ENCODE assay signal across 8 cellular contexts in the genomic region with DNA sequence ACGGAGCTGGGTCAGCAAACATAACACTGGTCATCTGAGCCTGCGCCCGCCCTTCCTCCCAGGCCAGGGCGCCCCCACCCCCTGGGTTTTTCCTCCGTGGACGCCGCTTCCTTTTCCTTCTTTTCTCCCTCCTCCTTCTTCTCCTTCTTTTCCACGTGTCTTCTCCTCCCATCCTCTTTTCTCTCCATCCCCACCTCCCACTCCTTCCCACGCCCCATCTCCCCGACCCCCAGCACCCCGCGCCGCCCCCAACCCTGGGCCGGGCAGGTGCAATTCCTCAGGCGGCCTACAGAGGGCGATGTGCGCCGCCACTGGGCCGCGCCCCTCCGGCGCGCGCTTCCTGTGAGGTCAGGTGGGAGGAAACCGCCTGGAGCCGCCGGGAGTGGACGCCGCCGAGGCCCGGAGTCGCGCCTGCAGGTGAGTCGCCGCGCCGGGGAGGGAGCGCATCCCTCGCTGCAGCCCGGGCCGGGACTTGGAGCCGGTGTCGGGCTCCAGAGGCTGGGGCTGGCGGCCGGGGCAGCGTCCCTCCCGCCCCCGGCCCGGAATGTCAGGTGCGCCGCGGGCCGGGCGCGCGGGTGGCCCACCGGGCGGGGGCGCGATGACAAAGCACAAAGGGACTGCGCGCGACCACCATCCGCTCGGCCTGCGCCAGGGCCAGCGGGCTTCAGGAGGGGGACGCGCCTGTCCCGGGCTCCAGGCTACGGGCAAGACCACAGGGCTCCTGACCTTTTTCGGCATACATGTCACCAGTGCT. TPM values are rescaled to one million over a fixed set of nuclear protein-coding genes. Genes with fewer than 3 reads are reported as not detected.
A peak's percentile ranks its signal among the peaks of the same experiment; 100 is the strongest.
DNase-seq lines count a peak whose midpoint lies in the region; ATAC-seq and TF ChIP-seq lines count a peak whose summit lies in the region.

A gene with protein sequence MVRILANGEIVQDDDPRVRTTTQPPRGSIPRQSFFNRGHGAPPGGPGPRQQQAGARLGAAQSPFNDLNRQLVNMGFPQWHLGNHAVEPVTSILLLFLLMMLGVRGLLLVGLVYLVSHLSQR (plus strand): TSS at position 351 of the 754 bp plus-strand sequence. CDS start 1,497 bp downstream, outside the sequence.

- no peaks in the 10 kb centered on the region for H3K27me3 ChIP-seq in CD4-positive, alpha-beta memory T cell (ENCODE audit: insufficient read depth, low read length)
- peaks cover 3% of the 10 kb centered on the region for H3K27me3 ChIP-seq in transverse colon

- 6% methylated on average over 65 of the region's 72 CpGs; no CpG with 5 or more reads in 1 of the 2 donors for WGBS in transverse colon (ENCODE audit: low coverage in 1 of 2), 2 donors

- ATAC-seq in HG03159 (IDR thresholded peaks at IDR 0.05; ENCODE audit: unreplicated experiment): no peak

- TF ChIP-seq CTCF in HEK293 (tag by site-specific recombination; IDR thresholded peaks at IDR 0.05) (peak; percentile 96), glutamatergic neuron (IDR thresholded peaks at IDR 0.05; ENCODE audit: partially characterized antibody, unreplicated experiment) (peak; percentile 100), transverse colon (IDR thresholded peaks at IDR 0.05) (peak; percentile 90 to 100 (median 99))

- intact Hi-C loops in CD4-positive, alpha-beta memory T cell (cut with micrococcal nuclease): loop anchor here (2.0 to 10.0 kb wide), 4 partner anchors 55 to 285 kb away; a partner anchor contains a TSS
- intact Hi-C loops in posterior cingulate gyrus (cut with DNase I) (no loop called here), transverse colon (cut with DNase I; ENCODE audit: low total_unique reads) (no loop called here)

- peak within 1 kb of the TSS; percentile 49 to 69 for H3K4me3 ChIP-seq in CD4-positive, alpha-beta memory T cell (ENCODE audit: low read length in 2 of 2)
- H3K4me3 ChIP-seq in HEK293 (ENCODE audit: low read depth, low read length): peak within 1 kb of the TSS; percentile 59
- peak within 1 kb of the TSS; percentile 36 to 76 (median 66) for H3K4me3 ChIP-seq in transverse colon

- peak; percentile 75 to 81 (median 78) for DNase-seq in CD4-positive, alpha-beta memory T cell
- peak; percentile 55 for DNase-seq in activated gamma-delta T cell treated with anti-CD3 and anti-CD28 coated beads, Interleukin-2, amount 50 U/mL, for 16 hours (ENCODE audit: low read depth)
- DNase-seq in glutamatergic neuron: peak; percentile 82
- peak; percentile 40 to 94 (median 66) for DNase-seq in posterior cingulate gyrus
- DNase-seq in transverse colon: peak; percentile 84

- no peaks in the 10 kb centered on the region for H3K9me3 ChIP-seq in CD4-positive, alpha-beta memory T cell (ENCODE audit: control insufficient read depth in 1 of 2, low read length in 2 of 2)
- H3K9me3 ChIP-seq in HEK293 (ENCODE audit: control insufficient read depth, insufficient read depth, low read depth, low read length) (no peaks in the 10 kb centered on the region), transverse colon (no peaks in the 10 kb centered on the region)

- peak within 1 kb of the TSS; percentile 63 to 81 (median 78) for H3K4me3 Mint-ChIP-seq in CD4-positive, alpha-beta memory T cell
- peak within 1 kb of the TSS; percentile 74 for H3K4me3 Mint-ChIP-seq in glutamatergic neuron (ENCODE audit: unreplicated experiment)

- peaks cover 25% of the 10 kb centered on the region for H3K4me1 ChIP-seq in CD4-positive, alpha-beta memory T cell (ENCODE audit: insufficient read depth, low read length)
- H3K4me1 ChIP-seq in HEK293 (ENCODE audit: control insufficient read depth, insufficient read depth, low read length): no peaks in the 10 kb centered on the region
- peaks cover 0 to 13% (median 7%) of the 10 kb centered on the region in 4 donors for H3K4me1 ChIP-seq in transverse colon

- peak within 1 kb of the TSS; percentile 26 for H3K27ac ChIP-seq in CD4-positive, alpha-beta memory T cell (ENCODE audit: low read depth, low read length)
- H3K27ac ChIP-seq in HEK293 (ENCODE audit: extremely low read depth, low read depth, low read length) (peak within 1 kb of the TSS; percentile 61; the same call in 1 of the 2 replicates), transverse colon (peak within 1 kb of the TSS in 3 of 4 donors; percentile 64 to 67 (median 64))

- TF ChIP-seq POLR2A in transverse colon (IDR thresholded peaks at IDR 0.05): no peak

- H3K4me1 Mint-ChIP-seq in CD4-positive, alpha-beta memory T cell: peaks cover 14 to 22% (median 18%) of the 10 kb centered on the region in 4 donors
- H3K4me1 Mint-ChIP-seq in glutamatergic neuron (ENCODE audit: low read depth, unreplicated experiment): no peaks in the 10 kb centered on the region

- POLR2A ChIA-PET in CD4-positive, alpha-beta memory T cell (lab: Charles Lee; ENCODE audit: partially characterized antibody): interaction anchor here (1.1 kb wide), 1 partner anchor 9 kb away, joined by 4 read pairs; no protein-coding TSS in a partner anchor
- POLR2A ChIA-PET in HEK293 (lab: Yijun Ruan, JAX): no interaction called here

- peaks cover 8% of the 10 kb centered on the region for H3K36me3 ChIP-seq in CD4-positive, alpha-beta memory T cell (ENCODE audit: insufficient read depth, low read length)
- peaks cover 0 to 28% of the 10 kb centered on the region in 2 experiments; a peak in 1 of 3 replicates for H3K36me3 ChIP-seq in HEK293 (ENCODE audit: control insufficient read depth in 2 of 2, insufficient read depth in 1 of 2, low read length in 2 of 2)
- H3K36me3 ChIP-seq in transverse colon: no peaks in the 10 kb centered on the region

- in situ Hi-C loops in transverse colon (cut with MboI; ENCODE audit: low pct_ligation_motif_present in 1 of 4, low pct_unique_long_range_greater_than_20kb in 1 of 4, low sequenced_read_pairs in 3 of 4): loop anchor here (10.0 to 25.0 kb wide), 6 partner anchors 118 to 393 kb away; a partner anchor contains a TSS

- peaks cover 0 to 4% (median 0%) of the 10 kb centered on the region in 8 donors for H3K9me3 Mint-ChIP-seq in CD4-positive, alpha-beta memory T cell
- H3K9me3 Mint-ChIP-seq in glutamatergic neuron (ENCODE audit: unreplicated experiment): no peaks in the 10 kb centered on the region

- no peaks in the 10 kb centered on the region for H3K27me3 Mint-ChIP-seq in CD4-positive, alpha-beta memory T cell
- peaks cover 5% of the 10 kb centered on the region for H3K27me3 Mint-ChIP-seq in glutamatergic neuron (ENCODE audit: unreplicated experiment)

- H3K27ac Mint-ChIP-seq in CD4-positive, alpha-beta memory T cell: peak within 1 kb of the TSS; percentile 51 to 81 (median 70)
- no peak within 1 kb of the TSS for H3K27ac Mint-ChIP-seq in glutamatergic neuron (ENCODE audit: unreplicated experiment)

- CTCF ChIA-PET in CD4-positive, alpha-beta memory T cell (lab: Charles Lee; ENCODE audit: partially characterized antibody): interaction anchor here (0.7 to 8.1 kb wide), 16 partner anchors 9 to 285 kb away, joined by 3 to 83 read pairs (median 4); no protein-coding TSS in a partner anchor
- CTCF ChIA-PET in HEK293 (lab: Yijun Ruan, JAX): interaction anchor here (0.6 to 3.0 kb wide), 15 partner anchors 8 to 440 kb away, joined by 3 to 23 read pairs (median 4); no protein-coding TSS in a partner anchor

- H3K36me3 Mint-ChIP-seq in CD4-positive, alpha-beta memory T cell: peaks cover 10 to 12% of the 10 kb centered on the region in 2 donors
- no peaks in the 10 kb centered on the region for H3K36me3 Mint-ChIP-seq in glutamatergic neuron (ENCODE audit: unreplicated experiment)

- TF ChIP-seq EP300 in transverse colon (IDR thresholded peaks at IDR 0.05; ENCODE audit: low read depth): no peak

TF ChIP-seq in HEK293, 187 proteins besides CTCF, POLR2A, EP300 and RAD21 (continues in another document):
- TF ChIP-seq, protein P1, sequence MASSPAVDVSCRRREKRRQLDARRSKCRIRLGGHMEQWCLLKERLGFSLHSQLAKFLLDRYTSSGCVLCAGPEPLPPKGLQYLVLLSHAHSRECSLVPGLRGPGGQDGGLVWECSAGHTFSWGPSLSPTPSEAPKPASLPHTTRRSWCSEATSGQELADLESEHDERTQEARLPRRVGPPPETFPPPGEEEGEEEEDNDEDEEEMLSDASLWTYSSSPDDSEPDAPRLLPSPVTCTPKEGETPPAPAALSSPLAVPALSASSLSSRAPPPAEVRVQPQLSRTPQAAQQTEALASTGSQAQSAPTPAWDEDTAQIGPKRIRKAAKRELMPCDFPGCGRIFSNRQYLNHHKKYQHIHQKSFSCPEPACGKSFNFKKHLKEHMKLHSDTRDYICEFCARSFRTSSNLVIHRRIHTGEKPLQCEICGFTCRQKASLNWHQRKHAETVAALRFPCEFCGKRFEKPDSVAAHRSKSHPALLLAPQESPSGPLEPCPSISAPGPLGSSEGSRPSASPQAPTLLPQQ (tag by site-specific recombination; IDR thresholded peaks at IDR 0.05): peak; percentile 57; the same call in 1 of the 2 replicates
- TF ChIP-seq GFI1B (tag by site-specific recombination; IDR thresholded peaks at IDR 0.05): no peak

TF ChIP-seq in PFSK-1, 5 proteins besides CTCF, POLR2A, EP300 and RAD21:
- TF ChIP-seq FOXP2 (optimal IDR thresholded peaks at IDR 0.05; ENCODE audit: borderline replicate concordance, extremely low read depth, extremely low read length, insufficient read depth): peak; percentile 76
- no peak for TF ChIP-seq POLR2AphosphoS5 (IDR thresholded peaks at IDR 0.05; ENCODE audit: low read depth, low read length)
- TF ChIP-seq TAF1 (IDR thresholded peaks at IDR 0.05; ENCODE audit: borderline replicate concordance, insufficient read depth, low read length): no peak

RNA-seq across cellular contexts. Expression of the gene that starts here (rescaled TPM):
- total RNA-seq in CD4-positive, alpha-beta memory T cell: 10 to 100 TPM in 1 of 2 experiments, 1 to 10 TPM in 1; 9.4 to 10.7 TPM
- 10 to 100 TPM; 17.3 to 24.9 TPM for polyA plus RNA-seq in CD4-positive, alpha-beta memory T cell
- 16.4 TPM for polyA plus RNA-seq in PFSK-1 (2012; ENCODE audit: insufficient read length, low read depth)
- total RNA-seq in glutamatergic neuron (ENCODE audit: unreplicated experiment) (50.1 TPM), transverse colon (1 to 10 TPM in 1 of 4 donors, under 1 TPM in 1, not detected in 2; 0.95 to 1.4 TPM)

Comparison
In these comparisons a context has a peak if more than half of its experiments do, and no peak if none do; other contexts are left out.
1. RNA of the gene that starts here (total RNA-seq): 50.1 TPM in glutamatergic neuron (single experiment) and 9.4 to 10.7 TPM in CD4-positive, alpha-beta memory T cell; 0.95 to 1.4 TPM in transverse colon; every median in the first group is over 4 times any median in the second.
2. Peak in every context shown above with its lines, with median percentiles within 50 percentile points of each other: DNase-seq, H3K27ac ChIP-seq, H3K4me3 ChIP-seq and CTCF ChIP-seq.